In genomic region chr6:147787407-147787806, GRCh38 we compare ENCODE assay signal across 1 cellular context.
TF ChIP-seq lines count a peak whose summit lies in the region.

No MANE protein-coding gene starts in this region.

TF ChIP-seq in HCT116, 20 proteins besides CTCF, POLR2A, EP300 and RAD21:
- TF ChIP-seq ATF3 (IDR thresholded peaks at IDR 0.05) (no peak), ZBTB33 (IDR thresholded peaks at IDR 0.05; ENCODE audit: extremely low read depth, insufficient replicate concordance, low read length) (no peak), ZNF274 (IDR thresholded peaks at IDR 0.05; ENCODE audit: low read depth, low read length) (no peak), TCF7L2 (IDR thresholded peaks at IDR 0.05; ENCODE audit: borderline replicate concordance, extremely low read depth, insufficient read depth, insufficient read length) (no peak), FOSL1 (IDR thresholded peaks at IDR 0.05; ENCODE audit: low read depth) (no peak), EZH2phosphoT487 (IDR thresholded peaks at IDR 0.05; ENCODE audit: borderline replicate concordance) (no peak), EZH2 (IDR thresholded peaks at IDR 0.05) (no peak), MAX (IDR thresholded peaks at IDR 0.05) (no peak), POLR2AphosphoS5 (IDR thresholded peaks at IDR 0.05; ENCODE audit: low read depth, low read length) (no peak), ZFX (IDR thresholded peaks at IDR 0.05) (no peak), YY1 (IDR thresholded peaks at IDR 0.05; ENCODE audit: extremely low read depth, insufficient replicate concordance, low read depth, low read length) (no peak), SP1 (IDR thresholded peaks at IDR 0.05; ENCODE audit: low read depth) (no peak), JUND (IDR thresholded peaks at IDR 0.05) (no peak), EGR1 (IDR thresholded peaks at IDR 0.05; ENCODE audit: low read depth) (no peak), CBX3 (IDR thresholded peaks at IDR 0.05; ENCODE audit: low read depth) (no peak), SIN3A (IDR thresholded peaks at IDR 0.05; ENCODE audit: low read depth) (no peak), ELF1 (IDR thresholded peaks at IDR 0.05; ENCODE audit: borderline replicate concordance, low read depth) (no peak), SRF (IDR thresholded peaks at IDR 0.05; ENCODE audit: low read depth) (no peak), REST (IDR thresholded peaks at IDR 0.05; ENCODE audit: low read depth) (no peak), CEBPB (IDR thresholded peaks at IDR 0.05; ENCODE audit: low read depth) (no peak)
